ENCODE assay signal across 13 cellular contexts in genomic region chr14:90512332-90512951, GRCh38.
DNase-seq lines count a peak whose midpoint lies in the region; ATAC-seq, FAIRE-seq and TF ChIP-seq lines count a peak whose summit lies in the region.
"Had no signal": no experiment of that assay in that cellular context is flagged by ENCODE, and none has a peak within 500 bp of the region (broad histone marks: within the 10 kb centered on the region; RNA-seq: fewer than 3 reads in every experiment).

No MANE protein-coding gene starts in this region.

- H4K20me1 ChIP-seq in H9 (ENCODE audit: control insufficient read depth, insufficient read depth, insufficient read length): no peaks in the 10 kb centered on the region

- peak overlapping the region; percentile 82 for H2BK12ac ChIP-seq in H9 (ENCODE audit: insufficient read length, low read depth, low read length)

- H3K27me3 Mint-ChIP-seq in H9 (ENCODE audit: low read depth): peaks cover 2% of the 10 kb centered on the region; the same call in 1 of the 2 replicates
- no peaks in the 10 kb centered on the region for H3K27me3 Mint-ChIP-seq in WTC11 (ENCODE audit: low read depth)
- H3K27me3 Mint-ChIP-seq in activated CD4-positive, alpha-beta T cell treated with anti-CD3 and anti-CD28 coated beads, Interleukin-2, amount 10 ng/mL, durations not matched to agents 7 days and 5 days: peaks cover 14% of the 10 kb centered on the region

- intact Hi-C loops in kidney (cut with DNase I): no loop called here

- H3K9me3 ChIP-seq in H9 (ENCODE audit: control insufficient read depth, low read depth, low read length) (no peaks in the 10 kb centered on the region), kidney (ENCODE audit: control insufficient read depth in 1 of 2, low read length in 2 of 2) (no peaks in the 10 kb centered on the region)

- peak overlapping the region; percentile 1 for H3T11ph ChIP-seq in H9 (ENCODE audit: low read length)

- WGBS in H9 (ENCODE audit: extremely low coverage, insufficient read length, low lambda C conversion rate): no CpG with 5 or more reads among the region's 10 CpGs

- no peak overlapping the region for H4K5ac ChIP-seq in H9 (ENCODE audit: insufficient read length, low read depth, low read length)

- H3K36me3 ChIP-seq in kidney (ENCODE audit: control insufficient read depth in 1 of 2, insufficient read depth in 2 of 2, low read length in 2 of 2) (no peaks in the 10 kb centered on the region), rectal smooth muscle tissue (ENCODE audit: control insufficient read depth, insufficient read depth, low read length) (no peaks in the 10 kb centered on the region)

- no peak for DNase-seq in H9
- no peak for DNase-seq in WTC11 (ENCODE audit: low spot score)
- no peak for DNase-seq in kidney
- DNase-seq in AG08395 (ENCODE audit: low spot score): no peak
- no peak for DNase-seq in activated CD4-positive, alpha-beta T cell treated with anti-CD3 and anti-CD28 coated beads, Interleukin-2, amount 10 ng/mL, durations not matched to agents 7 days and 5 days
- no peak for DNase-seq in NCI-H510A treated with DMSO at 0.1 percent for 48 hours (lab: John Stamatoyannopoulos, UW)
- DNase-seq: activated T-cell treated with anti-CD3 and anti-CD28 coated beads, Interleukin-2, amount 50 U/mL, for 48 hours; CD4-positive, CD25-positive, alpha-beta regulatory T cell; HCEC 1CT; NCI-H1105 treated with DMSO at 0.1 percent for 48 hours had no signal

- no peaks in the 10 kb centered on the region for H3K79me1 ChIP-seq in H9 (ENCODE audit: insufficient read depth, low read depth, low read length, poor library complexity, severe bottlenecking)

- H3K4me3 ChIP-seq in kidney (ENCODE audit: low read length in 2 of 2): no peak overlapping the region
- H3K4me3 ChIP-seq in rectal smooth muscle tissue (ENCODE audit: low read length): no peak overlapping the region
- H3K4me3 ChIP-seq: SK-N-MC had no signal

- CTCF ChIA-PET in WTC11 (lab: Charles Lee): interaction anchor here (1.0 to 2.8 kb wide), 9 partner anchors 12 to 246 kb away, joined by 3 to 13 read pairs (median 5); no protein-coding TSS in a partner anchor
- CTCF ChIA-PET in activated CD4-positive, alpha-beta T cell treated with anti-CD3 and anti-CD28 coated beads, Interleukin-2, amount 10 ng/mL, durations not matched to agents 7 days and 5 days (lab: Charles Lee): interaction anchor here (0.6 kb wide), 1 partner anchor 137 kb away, joined by 3 read pairs; no protein-coding TSS in a partner anchor

- H3K4me1 ChIP-seq in H9 (ENCODE audit: insufficient read depth, low read length) (peaks cover 3% of the 10 kb centered on the region; the same call in 1 of the 2 replicates), kidney (ENCODE audit: control insufficient read depth in 1 of 2, insufficient read depth in 1 of 2, low read depth in 1 of 2, low read length in 2 of 2) (peaks cover 18 to 27% of the 10 kb centered on the region in 2 donors), rectal smooth muscle tissue (ENCODE audit: control insufficient read depth, insufficient read depth, low read length) (peaks cover 20% of the 10 kb centered on the region)

- H3K27ac ChIP-seq in H9 (ENCODE audit: insufficient read length, low read depth, low read length): no peak overlapping the region
- H3K27ac ChIP-seq in kidney (ENCODE audit: low read depth in 2 of 2, low read length in 2 of 2): peak overlapping the region; percentile 41 to 65
- peak overlapping the region; percentile 89 for H3K27ac ChIP-seq in rectal smooth muscle tissue (ENCODE audit: low read depth, low read length)
- H3K27ac ChIP-seq: SK-N-MC had no signal

- TF ChIP-seq CTCF in H9 (conservative IDR thresholded peaks at IDR 0.05) (no peak), WTC11 (IDR thresholded peaks at IDR 0.05) (no peak), kidney (IDR thresholded peaks at IDR 0.05; ENCODE audit: borderline replicate concordance, extremely low read depth, insufficient read depth) (no peak)

- no peak overlapping the region for H2BK15ac ChIP-seq in H9 (ENCODE audit: low read depth, low read length)

- no peaks in the 10 kb centered on the region for H3K79me2 ChIP-seq in H9 (ENCODE audit: insufficient read depth, low read length)

- FAIRE-seq in kidney (lab: Jason Lieb, UNC): no peak

- H3K9ac ChIP-seq in H9 (ENCODE audit: extremely low read depth, insufficient read length, low read length) (no peak overlapping the region), kidney (ENCODE audit: low read length in 2 of 2) (peak overlapping the region in 1 of 2 donors; percentile 15), rectal smooth muscle tissue (ENCODE audit: low read length) (no peak overlapping the region)

- H3K27ac Mint-ChIP-seq in H9: peak overlapping the region in 2 of 3 experiments; percentile 46 to 97; a peak in 3 of 7 replicates
- H3K27ac Mint-ChIP-seq in WTC11: no peak overlapping the region
- no peak overlapping the region for H3K27ac Mint-ChIP-seq in activated CD4-positive, alpha-beta T cell treated with anti-CD3 and anti-CD28 coated beads, Interleukin-2, amount 10 ng/mL, durations not matched to agents 7 days and 5 days
- H3K27ac Mint-ChIP-seq: CD4-positive, CD25-positive, alpha-beta regulatory T cell had no signal

- no peak overlapping the region for H2BK20ac ChIP-seq in H9 (ENCODE audit: low read depth, low read length, poor library complexity, severe bottlenecking)

- no peak overlapping the region for H4K8ac ChIP-seq in H9 (replicated peaks; ENCODE audit: insufficient read length, low read depth, low read length)

- H3K4me1 Mint-ChIP-seq in H9: peaks cover 43 to 56% of the 10 kb centered on the region in 2 experiments
- H3K4me1 Mint-ChIP-seq in WTC11: peaks cover 46% of the 10 kb centered on the region
- no peaks in the 10 kb centered on the region for H3K4me1 Mint-ChIP-seq in activated CD4-positive, alpha-beta T cell treated with anti-CD3 and anti-CD28 coated beads, Interleukin-2, amount 10 ng/mL, durations not matched to agents 7 days and 5 days

- peak overlapping the region; percentile 4 for H4K91ac ChIP-seq in H9 (ENCODE audit: insufficient read length, low read depth, low read length)

- no peak overlapping the region for H3K4me2 ChIP-seq in H9 (ENCODE audit: insufficient read depth, insufficient read length, low read length)

- ATAC-seq in WTC11 (no peak), HG02885 (IDR thresholded peaks at IDR 0.05; ENCODE audit: poor library complexity, unreplicated experiment) (no peak)

- H3K18ac ChIP-seq in H9 (ENCODE audit: insufficient read length, low read depth, low read length): peak overlapping the region; percentile 64

- no peak overlapping the region for H3K56ac ChIP-seq in H9 (ENCODE audit: insufficient read length, low read depth, low read length)

- H2BK120ac ChIP-seq in H9 (ENCODE audit: low read depth, low read length, poor library complexity, severe bottlenecking): no peak overlapping the region

- POLR2A ChIA-PET in WTC11 (lab: Charles Lee): no interaction called here
- POLR2A ChIA-PET in activated CD4-positive, alpha-beta T cell treated with anti-CD3 and anti-CD28 coated beads, Interleukin-2, amount 10 ng/mL, durations not matched to agents 7 days and 5 days (lab: Charles Lee): no interaction called here

- H3K9me3 Mint-ChIP-seq in H9 (no peaks in the 10 kb centered on the region; a peak in 1 of 5 replicates), WTC11 (no peaks in the 10 kb centered on the region)
- H3K9me3 Mint-ChIP-seq in activated CD4-positive, alpha-beta T cell treated with anti-CD3 and anti-CD28 coated beads, Interleukin-2, amount 10 ng/mL, durations not matched to agents 7 days and 5 days: no peaks in the 10 kb centered on the region
- H3K9me3 Mint-ChIP-seq: CD4-positive, CD25-positive, alpha-beta regulatory T cell had no signal

- peak overlapping the region; percentile 41; the same call in 1 of the 2 replicates for H3K4ac ChIP-seq in H9 (ENCODE audit: low read depth, low read length)

- H3K27me3 ChIP-seq in H9 (ENCODE audit: insufficient read depth, low read length): no peaks in the 10 kb centered on the region
- no peaks in the 10 kb centered on the region for H3K27me3 ChIP-seq in rectal smooth muscle tissue (ENCODE audit: control insufficient read depth, insufficient read depth, low read length)

- H3K14ac ChIP-seq in H9 (ENCODE audit: insufficient read depth, low read length): peak overlapping the region; percentile 84

- H3K36me3 Mint-ChIP-seq in H9 (ENCODE audit: insufficient read depth in 1 of 3, low read depth in 3 of 3): no peaks in the 10 kb centered on the region
- H3K36me3 Mint-ChIP-seq in WTC11: no peaks in the 10 kb centered on the region
- no peaks in the 10 kb centered on the region for H3K36me3 Mint-ChIP-seq in activated CD4-positive, alpha-beta T cell treated with anti-CD3 and anti-CD28 coated beads, Interleukin-2, amount 10 ng/mL, durations not matched to agents 7 days and 5 days (ENCODE audit: low read depth)
- H3K36me3 Mint-ChIP-seq: CD4-positive, CD25-positive, alpha-beta regulatory T cell had no signal

- H2AK5ac ChIP-seq in H9 (ENCODE audit: insufficient read length, low read length): peak overlapping the region; percentile 36

- H3K4me3 Mint-ChIP-seq in H9 (no peak overlapping the region), WTC11 (no peak overlapping the region)
- no peak overlapping the region for H3K4me3 Mint-ChIP-seq in activated CD4-positive, alpha-beta T cell treated with anti-CD3 and anti-CD28 coated beads, Interleukin-2, amount 10 ng/mL, durations not matched to agents 7 days and 5 days
- H3K4me3 Mint-ChIP-seq: CD4-positive, CD25-positive, alpha-beta regulatory T cell had no signal

- H3K23ac ChIP-seq in H9 (ENCODE audit: insufficient read length, low read depth, low read length): no peak overlapping the region

- no peak overlapping the region for H2AFZ ChIP-seq in H9 (ENCODE audit: low read length)

- H3K23me2 ChIP-seq in H9 (ENCODE audit: insufficient read length, low read depth, low read length, poor library complexity, severe bottlenecking): no peaks in the 10 kb centered on the region

- no peak overlapping the region for H2BK5ac ChIP-seq in H9 (ENCODE audit: insufficient read length, low read length)

TF ChIP-seq in WTC11, 78 proteins besides CTCF, POLR2A, EP300 and RAD21:
- TF ChIP-seq IRF1 (CRISPR knock-in tag; IDR thresholded peaks at IDR 0.05) (0 out of 2 replicates have a peak, but pooled peaks have one; percentile 14), SOX15 (CRISPR knock-in tag; IDR thresholded peaks at IDR 0.05) (no peak)

Comparison
In these comparisons a context has a peak if more than half of its experiments do, and no peak if none do; other contexts are left out.
1. H3K27ac Mint-ChIP-seq: peak in H9 (2 of 3); none in WTC11 (single experiment) and activated CD4-positive, alpha-beta T cell treated with anti-CD3 and anti-CD28 coated beads, Interleukin-2, amount 10 ng/mL, durations not matched to agents 7 days and 5 days (single experiment).